8 cellular contexts compared by ENCODE assay signal in the genomic region with DNA sequence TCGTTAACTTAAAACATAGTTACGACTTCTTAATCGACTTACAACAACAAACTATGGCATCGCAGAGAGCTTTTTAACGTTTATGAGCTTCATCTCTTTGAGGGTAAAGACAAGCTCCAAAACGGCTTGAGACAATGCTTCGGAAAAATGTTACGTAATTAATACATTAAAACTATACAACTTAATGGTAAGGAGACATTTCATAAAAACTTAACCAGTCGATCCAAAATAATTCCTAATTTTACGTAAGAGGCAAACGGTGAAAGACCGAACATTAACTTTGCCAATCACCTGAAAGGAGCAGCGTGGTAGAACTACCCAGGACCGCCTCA. TPM values are rescaled to one million over a fixed set of nuclear protein-coding genes. Genes with fewer than 3 reads are reported as not detected.
A peak's percentile ranks its signal among the peaks of the same experiment; 100 is the strongest.
DNase-seq lines count a peak whose midpoint lies in the region; ATAC-seq, FAIRE-seq and TF ChIP-seq lines count a peak whose summit lies in the region.

No MANE protein-coding gene starts in this region.

- H3K36me3 ChIP-seq in heart left ventricle (no peaks in the 10 kb centered on the region), K562 (ENCODE audit: control insufficient read depth, insufficient read depth, low read length) (peaks cover 26% of the 10 kb centered on the region; the same call in 1 of the 3 replicates), upper lobe of right lung (no peaks in the 10 kb centered on the region)

- intact Hi-C loops in heart left ventricle (cut with DNase I): loop anchor here in 9 of 10 donors (2.0 to 10.0 kb wide), 13 partner anchors 37 to 1402 kb away; a partner anchor contains a TSS
- intact Hi-C loops in Right ventricle myocardium superior (cut with DNase I): loop anchor here (10.0 kb wide), 2 partner anchors 120 to 230 kb away; a partner anchor contains a TSS
- intact Hi-C loops in K562 (cut with micrococcal nuclease): loop anchor here (5.0 kb wide), 2 partner anchors 118 to 248 kb away; no protein-coding TSS in a partner anchor
- intact Hi-C loops in upper lobe of right lung (cut with DNase I): no loop called here

- H3K4me3 Mint-ChIP-seq in memory B cell: peak overlapping the region; percentile 96

- no peak for TF ChIP-seq RAD21 in K562 (CRISPR knock-in tag; conservative IDR thresholded peaks at IDR 0.05 in 1 of 2, IDR thresholded peaks at IDR 0.05 in 1 of 2)

- H3K27me3 Mint-ChIP-seq in memory B cell: no peaks in the 10 kb centered on the region

- TSS peak; percentile 35 for BruUV-seq in K562 (replicated peaks; lab: Mats Ljungman, UMichigan)

- no peaks in the 10 kb centered on the region for H3K9me1 ChIP-seq in K562 (ENCODE audit: control insufficient read depth, insufficient read depth, low read length)

- POLR2A ChIA-PET in K562 (lab: Yijun Ruan, JAX): interaction anchor here (1.2 to 1.5 kb wide), 4 partner anchors 9 to 36 kb away, joined by 3 to 4 read pairs (median 4); no protein-coding TSS in a partner anchor

- H3K9ac ChIP-seq in K562 (ENCODE audit: insufficient read depth in 1 of 2, low read depth in 2 of 2, low read length in 2 of 2): peak overlapping the region; percentile 93 to 95

- H3K4me1 ChIP-seq in heart left ventricle (peaks cover 6 to 65% (median 36%) of the 10 kb centered on the region in 12 donors), K562 (replicated peaks in 1 of 2; ENCODE audit: control insufficient read depth in 2 of 2, insufficient read depth in 2 of 2, low read length in 2 of 2) (peaks cover 7 to 11% of the 10 kb centered on the region in 2 experiments), upper lobe of right lung (peaks cover 53% of the 10 kb centered on the region)

- no peaks in the 10 kb centered on the region for H3K9me3 ChIP-seq in heart left ventricle
- no peaks in the 10 kb centered on the region for H3K9me3 ChIP-seq in K562 (replicated peaks; ENCODE audit: control insufficient read depth, insufficient read depth, low read depth, low read length)
- H3K9me3 ChIP-seq in upper lobe of right lung: no peaks in the 10 kb centered on the region

- FAIRE-seq in K562 (lab: Jason Lieb, UNC): no peak

- H3K4me2 ChIP-seq in K562 (ENCODE audit: insufficient read depth, low read length): peak overlapping the region; percentile 96

- 1 to 3% (median 2%) methylated on average over 14 of the region's 14 CpGs for WGBS in heart left ventricle, 4 donors
- 3% methylated on average over 14 of the region's 14 CpGs for WGBS in K562 (ENCODE audit: insufficient coverage, low coverage, missing lambda C conversion rate)

- H4K20me1 ChIP-seq in K562 (replicated peaks; ENCODE audit: control insufficient read depth, insufficient read depth, low read length): peaks cover 9% of the 10 kb centered on the region; the same call in 1 of the 2 replicates

- peak overlapping the region in 11 of 12 donors; percentile 94 to 100 (median 98) for H3K27ac ChIP-seq in heart left ventricle
- H3K27ac ChIP-seq in K562 (ENCODE audit: extremely low read depth, low read depth, low read length): peak overlapping the region; percentile 98
- peak overlapping the region; percentile 99 for H3K27ac ChIP-seq in upper lobe of right lung

- ATAC-seq in heart left ventricle: no peak
- no peak for ATAC-seq in Right ventricle myocardium superior (ENCODE audit: poor library complexity)
- ATAC-seq in K562: no peak
- ATAC-seq in memory B cell (ENCODE audit: low read depth): no peak
- no peak for ATAC-seq in upper lobe of right lung

- peak overlapping the region; percentile 63 to 95 (median 85) for H3K4me3 ChIP-seq in heart left ventricle
- peak overlapping the region; percentile 90 for H3K4me3 ChIP-seq in K562
- peak overlapping the region; percentile 85 for H3K4me3 ChIP-seq in upper lobe of right lung

- peaks cover 52% of the 10 kb centered on the region for H3K4me1 Mint-ChIP-seq in memory B cell

- TF ChIP-seq POLR2A in heart left ventricle (IDR thresholded peaks at IDR 0.05) (no peak), K562 (conservative IDR thresholded peaks at IDR 0.05) (no peak)

- TF ChIP-seq EP300 in K562 (IDR thresholded peaks at IDR 0.05; ENCODE audit: low read length): no peak

- H3K27me3 ChIP-seq in heart left ventricle (no peaks in the 10 kb centered on the region), K562 (ENCODE audit: control insufficient read depth in 2 of 2, insufficient read depth in 2 of 2, low read length in 2 of 2) (no peaks in the 10 kb centered on the region), upper lobe of right lung (no peaks in the 10 kb centered on the region)

- no peaks in the 10 kb centered on the region for H3K9me3 Mint-ChIP-seq in memory B cell

- peaks cover 92% of the 10 kb centered on the region for H3K79me2 ChIP-seq in K562 (ENCODE audit: control insufficient read depth, insufficient read depth, low read length)

- in situ Hi-C loops in K562 (cut with MboI): loop anchor here (5.0 kb wide), 1 partner anchor 172 kb away; no protein-coding TSS in a partner anchor

- DNase-seq in heart left ventricle: no peak
- DNase-seq in Right ventricle myocardium superior: no peak
- DNase-seq in K562 (ENCODE audit: extremely low read depth in 1 of 4, low spot score in 3 of 4): no peak
- DNase-seq in memory B cell (ENCODE audit: low spot score in 2 of 2): no peak
- no peak for DNase-seq in upper lobe of right lung
- DNase-seq in activated CD4-positive, CD25-positive, alpha-beta regulatory T cell treated with anti-CD3 and anti-CD28 coated beads, Interleukin-2, amount 50 U/mL, for 72 hours: no peak
- no peak for DNase-seq in LoVo (ENCODE audit: low spot score)
- no peak for DNase-seq in NCI-H2227 (lab: John Stamatoyannopoulos, UW; ENCODE audit: unreplicated experiment)

- H2AFZ ChIP-seq in K562 (ENCODE audit: low read depth, low read length): no peak overlapping the region; the same call in 1 of the 2 replicates

- no peak for TF ChIP-seq CTCF in heart left ventricle (IDR thresholded peaks at IDR 0.05)
- TF ChIP-seq CTCF in K562 (IDR thresholded peaks at IDR 0.05 in 2 of 3, conservative IDR thresholded peaks at IDR 0.05 in 1 of 3; ENCODE audit: insufficient read depth in 2 of 3, low read depth in 1 of 3, low read length in 3 of 3): no peak
- no peak for TF ChIP-seq CTCF in upper lobe of right lung (IDR thresholded peaks at IDR 0.05)

- CTCF ChIA-PET in K562 (lab: Yijun Ruan, JAX; ENCODE audit: low intra/inter-chr PET ratio): interaction anchor here (0.5 kb wide), 1 partner anchor 50 kb away, joined by 3 read pairs; no protein-coding TSS in a partner anchor

- peak overlapping the region; percentile 100 for H3K27ac Mint-ChIP-seq in memory B cell

- peaks cover 2% of the 10 kb centered on the region for H3K36me3 Mint-ChIP-seq in memory B cell

RNA-seq across cellular contexts. Expression of a gene that starts 1.1 kb away (rescaled TPM):
- total RNA-seq in heart left ventricle: 100 to 1,000 TPM in 2 of 9 donors, 10 to 100 TPM in 7; 64.0 to 103 (median 77.6) TPM
- 100 to 1,000 TPM in 1 of 2 donors, 10 to 100 TPM in 1; 15.0 to 147 TPM for polyA plus RNA-seq in heart left ventricle
- 77.5 TPM for total RNA-seq in Right ventricle myocardium superior
- total RNA-seq in K562 (2011; cell fraction: chromatin; rRNA removed; ENCODE audit: low replicate concordance): 8.5 and 23.5 TPM in 2 replicates
- 3.6 and 4.8 TPM in 2 replicates for total RNA-seq in K562 (2011; cell fraction: nucleolus; rRNA removed)
- 9.6 and 23.1 TPM in 2 replicates for total RNA-seq in K562 (2011; cell fraction: nucleoplasm; rRNA removed)
- total RNA-seq in K562 (2014; rRNA removed): 301 and 342 TPM in 2 replicates
- total RNA-seq in K562 (2014; rRNA removed; fragmentation: Illumina TruSeq; extraction: Trizol): 112 and 137 TPM in 2 replicates
- 97.2 and 99.8 TPM in 2 replicates for total RNA-seq in K562 (2015; rRNA removed; fragmentation: Illumina TruSeq; extraction: Trizol)
- 144 and 147 TPM in 2 replicates for total RNA-seq in K562 (2021)
- polyA plus RNA-seq in K562 (2011; rRNA removed): 60.4 and 81.8 TPM in 2 replicates
- polyA plus RNA-seq in K562 (2011; cell fraction: cytosol; rRNA removed): 31.6 and 68.5 TPM in 2 replicates
- polyA plus RNA-seq in K562 (2011; cell fraction: nucleus; rRNA removed): 17.3 and 23.6 TPM in 2 replicates
- polyA plus RNA-seq in K562 (2012): 69.4 and 132 TPM in 2 replicates
- polyA plus RNA-seq in K562 (2014; fragmentation: Illumina TruSeq; extraction: Trizol): 142 and 144 TPM in 2 replicates
- polyA plus RNA-seq in K562 (2014; fragmentation: Nextera tagmentation; extraction: Ambion mirVana): 10 to 100 TPM; 40.0 to 58.6 TPM
- 112 and 120 TPM in 2 replicates for polyA plus RNA-seq in K562 (2014; rRNA removed)
- polyA minus RNA-seq in K562 (2011; rRNA and poly(A)+ RNA removed): 92.5 and 112 TPM in 2 replicates
- polyA minus RNA-seq in K562 (2011; cell fraction: cytosol; rRNA and poly(A)+ RNA removed): 39.0 and 60.6 TPM in 2 replicates
- 15.3 and 15.8 TPM in 2 replicates for polyA minus RNA-seq in K562 (2011; cell fraction: nucleus; rRNA and poly(A)+ RNA removed)
- 90.0 TPM for total RNA-seq in upper lobe of right lung

RNA-seq across cellular contexts. Expression of a gene that starts 1.9 kb away (rescaled TPM):
- total RNA-seq in heart left ventricle: 10 to 100 TPM; 16.0 to 66.8 (median 21.2) TPM
- 10 to 100 TPM in 1 of 2 donors, 1 to 10 TPM in 1; 5.9 to 10.9 TPM for polyA plus RNA-seq in heart left ventricle
- 17.9 TPM for total RNA-seq in Right ventricle myocardium superior
- total RNA-seq in K562 (2011; cell fraction: chromatin; rRNA removed; ENCODE audit: low replicate concordance): 12.3 and 25.3 TPM in 2 replicates
- total RNA-seq in K562 (2011; cell fraction: nucleolus; rRNA removed): 6.3 and 7.0 TPM in 2 replicates
- total RNA-seq in K562 (2011; cell fraction: nucleoplasm; rRNA removed): 14.1 and 21.8 TPM in 2 replicates
- total RNA-seq in K562 (2014; rRNA removed): 29.7 and 33.3 TPM in 2 replicates
- 54.9 and 59.5 TPM in 2 replicates for total RNA-seq in K562 (2014; rRNA removed; fragmentation: Illumina TruSeq; extraction: Trizol)
- 41.7 and 44.8 TPM in 2 replicates for total RNA-seq in K562 (2015; rRNA removed; fragmentation: Illumina TruSeq; extraction: Trizol)
- 57.1 and 60.7 TPM in 2 replicates for total RNA-seq in K562 (2021)
- polyA plus RNA-seq in K562 (2011; rRNA removed): 38.4 and 55.4 TPM in 2 replicates
- 11.2 and 19.0 TPM in 2 replicates for polyA plus RNA-seq in K562 (2011; cell fraction: cytosol; rRNA removed)
- polyA plus RNA-seq in K562 (2011; cell fraction: nucleus; rRNA removed): 6.4 and 10.0 TPM in 2 replicates
- 13.1 and 19.0 TPM in 2 replicates for polyA plus RNA-seq in K562 (2012)
- polyA plus RNA-seq in K562 (2014; fragmentation: Illumina TruSeq; extraction: Trizol): 30.6 and 35.3 TPM in 2 replicates
- polyA plus RNA-seq in K562 (2014; fragmentation: Nextera tagmentation; extraction: Ambion mirVana): 10 to 100 TPM; 29.7 to 39.9 TPM
- 23.6 and 28.2 TPM in 2 replicates for polyA plus RNA-seq in K562 (2014; rRNA removed)
- polyA minus RNA-seq in K562 (2011; rRNA and poly(A)+ RNA removed): 107 and 113 TPM in 2 replicates
- 24.8 and 36.2 TPM in 2 replicates for polyA minus RNA-seq in K562 (2011; cell fraction: cytosol; rRNA and poly(A)+ RNA removed)
- polyA minus RNA-seq in K562 (2011; cell fraction: nucleus; rRNA and poly(A)+ RNA removed): 4.8 and 10.3 TPM in 2 replicates
- total RNA-seq in upper lobe of right lung: 102 TPM

RNA-seq across cellular contexts. Expression of a gene that starts 48.5 kb away (rescaled TPM):
- total RNA-seq in heart left ventricle: 10 to 100 TPM in 8 of 9 donors, 1 to 10 TPM in 1; 9.8 to 25.3 (median 17.3) TPM
- polyA plus RNA-seq in heart left ventricle: 1 to 10 TPM; 4.3 to 5.8 TPM
- 12.7 TPM for total RNA-seq in Right ventricle myocardium superior
- 2.4 and 8.4 TPM in 2 replicates for total RNA-seq in K562 (2011; cell fraction: chromatin; rRNA removed; ENCODE audit: low replicate concordance)
- total RNA-seq in K562 (2011; cell fraction: nucleolus; rRNA removed): 1.5 and 2.6 TPM in 2 replicates
- total RNA-seq in K562 (2011; cell fraction: nucleoplasm; rRNA removed): 2.9 and 5.5 TPM in 2 replicates
- total RNA-seq in K562 (2014; rRNA removed): 2.3 and 2.4 TPM in 2 replicates
- 3.1 and 3.7 TPM in 2 replicates for total RNA-seq in K562 (2014; rRNA removed; fragmentation: Illumina TruSeq; extraction: Trizol)
- total RNA-seq in K562 (2015; rRNA removed; fragmentation: Illumina TruSeq; extraction: Trizol): 4.4 and 4.7 TPM in 2 replicates
- total RNA-seq in K562 (2021): 3.9 and 4.4 TPM in 2 replicates
- polyA plus RNA-seq in K562 (2011; rRNA removed): 4.9 and 6.9 TPM in 2 replicates
- 3.2 and 4.0 TPM in 2 replicates for polyA plus RNA-seq in K562 (2011; cell fraction: cytosol; rRNA removed)
- 2.8 and 2.9 TPM in 2 replicates for polyA plus RNA-seq in K562 (2011; cell fraction: nucleus; rRNA removed)
- 1.4 and 1.6 TPM in 2 replicates for polyA plus RNA-seq in K562 (2012)
- 2.9 and 3.1 TPM in 2 replicates for polyA plus RNA-seq in K562 (2014; fragmentation: Illumina TruSeq; extraction: Trizol)
- polyA plus RNA-seq in K562 (2014; fragmentation: Nextera tagmentation; extraction: Ambion mirVana): 1 to 10 TPM; 1.4 to 1.7 TPM
- 2.1 and 3.1 TPM in 2 replicates for polyA plus RNA-seq in K562 (2014; rRNA removed)
- polyA minus RNA-seq in K562 (2011; rRNA and poly(A)+ RNA removed): 14.1 and 15.5 TPM in 2 replicates
- 4.2 and 5.3 TPM in 2 replicates for polyA minus RNA-seq in K562 (2011; cell fraction: cytosol; rRNA and poly(A)+ RNA removed)
- polyA minus RNA-seq in K562 (2011; cell fraction: nucleus; rRNA and poly(A)+ RNA removed): 2.8 and 4.8 TPM in 2 replicates
- total RNA-seq in upper lobe of right lung: 22.2 TPM
